Comparison of ENCODE assay signal across 1 cellular context in the genomic region with DNA sequence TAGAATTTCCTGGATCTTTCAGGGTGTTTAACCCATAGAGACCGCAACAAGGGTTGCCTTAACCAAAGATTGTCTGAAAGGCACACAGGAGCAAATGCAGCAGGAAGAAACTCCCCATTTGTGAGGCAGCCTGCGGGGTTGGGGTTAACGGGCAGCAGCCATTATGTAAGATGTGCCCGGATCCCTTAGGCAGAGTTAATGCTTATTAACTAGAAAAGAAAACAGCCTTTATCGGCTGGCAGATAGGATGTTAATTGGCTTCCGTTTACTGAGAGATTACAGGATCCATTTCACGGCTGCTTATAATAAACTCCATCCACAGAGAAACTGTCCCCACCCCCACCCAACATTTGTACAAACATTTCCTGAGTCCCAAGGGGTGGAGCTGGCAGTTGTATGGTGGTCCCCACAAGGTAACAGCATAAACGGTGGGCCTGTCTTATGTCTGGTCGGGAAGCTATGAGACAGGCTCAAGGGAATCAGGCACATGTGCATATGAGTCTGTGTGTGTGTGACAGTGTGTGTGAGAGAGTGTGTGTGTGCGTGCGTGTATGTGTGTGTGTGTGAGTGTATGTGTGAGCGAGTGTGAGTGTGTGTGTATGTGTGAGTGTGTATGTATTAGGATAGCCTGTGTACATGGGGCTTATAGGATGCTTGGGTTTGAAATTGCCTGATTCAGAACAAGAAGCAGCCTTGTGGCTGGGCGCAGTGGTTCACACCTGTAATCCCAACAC.
TF ChIP-seq lines count a peak whose summit lies in the region.

No MANE protein-coding gene starts in this region.

TF ChIP-seq in GM12878, 131 proteins besides CTCF, POLR2A, EP300 and RAD21:
- TF ChIP-seq, protein P1, sequence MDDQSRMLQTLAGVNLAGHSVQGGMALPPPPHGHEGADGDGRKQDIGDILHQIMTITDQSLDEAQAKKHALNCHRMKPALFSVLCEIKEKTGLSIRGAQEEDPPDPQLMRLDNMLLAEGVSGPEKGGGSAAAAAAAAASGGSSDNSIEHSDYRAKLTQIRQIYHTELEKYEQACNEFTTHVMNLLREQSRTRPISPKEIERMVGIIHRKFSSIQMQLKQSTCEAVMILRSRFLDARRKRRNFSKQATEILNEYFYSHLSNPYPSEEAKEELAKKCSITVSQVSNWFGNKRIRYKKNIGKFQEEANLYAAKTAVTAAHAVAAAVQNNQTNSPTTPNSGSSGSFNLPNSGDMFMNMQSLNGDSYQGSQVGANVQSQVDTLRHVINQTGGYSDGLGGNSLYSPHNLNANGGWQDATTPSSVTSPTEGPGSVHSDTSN (IDR thresholded peaks at IDR 0.05; ENCODE audit: insufficient replicate concordance, low read depth, low read length): peak; percentile 58
- TF ChIP-seq, protein P2, sequence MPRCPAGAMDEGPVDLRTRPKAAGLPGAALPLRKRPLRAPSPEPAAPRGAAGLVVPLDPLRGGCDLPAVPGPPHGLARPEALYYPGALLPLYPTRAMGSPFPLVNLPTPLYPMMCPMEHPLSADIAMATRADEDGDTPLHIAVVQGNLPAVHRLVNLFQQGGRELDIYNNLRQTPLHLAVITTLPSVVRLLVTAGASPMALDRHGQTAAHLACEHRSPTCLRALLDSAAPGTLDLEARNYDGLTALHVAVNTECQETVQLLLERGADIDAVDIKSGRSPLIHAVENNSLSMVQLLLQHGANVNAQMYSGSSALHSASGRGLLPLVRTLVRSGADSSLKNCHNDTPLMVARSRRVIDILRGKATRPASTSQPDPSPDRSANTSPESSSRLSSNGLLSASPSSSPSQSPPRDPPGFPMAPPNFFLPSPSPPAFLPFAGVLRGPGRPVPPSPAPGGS (IDR thresholded peaks at IDR 0.05; ENCODE audit: borderline replicate concordance, insufficient read depth, low read depth, low read length, poor library complexity, severe bottlenecking): peak; percentile 98
- TF ChIP-seq, protein P3, sequence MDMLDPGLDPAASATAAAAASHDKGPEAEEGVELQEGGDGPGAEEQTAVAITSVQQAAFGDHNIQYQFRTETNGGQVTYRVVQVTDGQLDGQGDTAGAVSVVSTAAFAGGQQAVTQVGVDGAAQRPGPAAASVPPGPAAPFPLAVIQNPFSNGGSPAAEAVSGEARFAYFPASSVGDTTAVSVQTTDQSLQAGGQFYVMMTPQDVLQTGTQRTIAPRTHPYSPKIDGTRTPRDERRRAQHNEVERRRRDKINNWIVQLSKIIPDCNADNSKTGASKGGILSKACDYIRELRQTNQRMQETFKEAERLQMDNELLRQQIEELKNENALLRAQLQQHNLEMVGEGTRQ (IDR thresholded peaks at IDR 0.05; ENCODE audit: borderline replicate concordance, low read depth, low read length): no peak
- TF ChIP-seq JUND (IDR thresholded peaks at IDR 0.05; ENCODE audit: low read depth, low read length) (no peak), SREBF2 (IDR thresholded peaks at IDR 0.05; ENCODE audit: low read length) (no peak)
- TF ChIP-seq, protein P4, sequence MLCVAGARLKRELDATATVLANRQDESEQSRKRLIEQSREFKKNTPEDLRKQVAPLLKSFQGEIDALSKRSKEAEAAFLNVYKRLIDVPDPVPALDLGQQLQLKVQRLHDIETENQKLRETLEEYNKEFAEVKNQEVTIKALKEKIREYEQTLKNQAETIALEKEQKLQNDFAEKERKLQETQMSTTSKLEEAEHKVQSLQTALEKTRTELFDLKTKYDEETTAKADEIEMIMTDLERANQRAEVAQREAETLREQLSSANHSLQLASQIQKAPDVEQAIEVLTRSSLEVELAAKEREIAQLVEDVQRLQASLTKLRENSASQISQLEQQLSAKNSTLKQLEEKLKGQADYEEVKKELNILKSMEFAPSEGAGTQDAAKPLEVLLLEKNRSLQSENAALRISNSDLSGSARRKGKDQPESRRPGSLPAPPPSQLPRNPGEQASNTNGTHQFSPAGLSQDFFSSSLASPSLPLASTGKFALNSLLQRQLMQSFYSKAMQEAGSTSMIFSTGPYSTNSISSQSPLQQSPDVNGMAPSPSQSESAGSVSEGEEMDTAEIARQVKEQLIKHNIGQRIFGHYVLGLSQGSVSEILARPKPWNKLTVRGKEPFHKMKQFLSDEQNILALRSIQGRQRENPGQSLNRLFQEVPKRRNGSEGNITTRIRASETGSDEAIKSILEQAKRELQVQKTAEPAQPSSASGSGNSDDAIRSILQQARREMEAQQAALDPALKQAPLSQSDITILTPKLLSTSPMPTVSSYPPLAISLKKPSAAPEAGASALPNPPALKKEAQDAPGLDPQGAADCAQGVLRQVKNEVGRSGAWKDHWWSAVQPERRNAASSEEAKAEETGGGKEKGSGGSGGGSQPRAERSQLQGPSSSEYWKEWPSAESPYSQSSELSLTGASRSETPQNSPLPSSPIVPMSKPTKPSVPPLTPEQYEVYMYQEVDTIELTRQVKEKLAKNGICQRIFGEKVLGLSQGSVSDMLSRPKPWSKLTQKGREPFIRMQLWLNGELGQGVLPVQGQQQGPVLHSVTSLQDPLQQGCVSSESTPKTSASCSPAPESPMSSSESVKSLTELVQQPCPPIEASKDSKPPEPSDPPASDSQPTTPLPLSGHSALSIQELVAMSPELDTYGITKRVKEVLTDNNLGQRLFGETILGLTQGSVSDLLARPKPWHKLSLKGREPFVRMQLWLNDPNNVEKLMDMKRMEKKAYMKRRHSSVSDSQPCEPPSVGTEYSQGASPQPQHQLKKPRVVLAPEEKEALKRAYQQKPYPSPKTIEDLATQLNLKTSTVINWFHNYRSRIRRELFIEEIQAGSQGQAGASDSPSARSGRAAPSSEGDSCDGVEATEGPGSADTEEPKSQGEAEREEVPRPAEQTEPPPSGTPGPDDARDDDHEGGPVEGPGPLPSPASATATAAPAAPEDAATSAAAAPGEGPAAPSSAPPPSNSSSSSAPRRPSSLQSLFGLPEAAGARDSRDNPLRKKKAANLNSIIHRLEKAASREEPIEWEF (IDR thresholded peaks at IDR 0.05; ENCODE audit: insufficient replicate concordance, low read depth, low read length): no peak
TF ChIP-seq in GM12878: peak in this region for 2.
